In genomic region chr21:45102391-45102932, GRCh38 we compare ENCODE assay signal across 9 cellular contexts. TPM values are rescaled to one million over a fixed set of nuclear protein-coding genes. Genes with fewer than 3 reads are reported as not detected.
DNase-seq lines count a peak whose midpoint lies in the region; ATAC-seq, FAIRE-seq and TF ChIP-seq lines count a peak whose summit lies in the region.
"Had no signal": no experiment of that assay in that cellular context is flagged by ENCODE, and none has a peak within 500 bp of the region (broad histone marks: within the 10 kb centered on the region; RNA-seq: fewer than 3 reads in every experiment).

No MANE protein-coding gene starts in this region.

- CTCF ChIA-PET in AG04450 (lab: Charles Lee): interaction anchor here (0.7 to 2.2 kb wide), 11 partner anchors 12 to 161 kb away, joined by 3 to 18 read pairs (median 3); no protein-coding TSS in a partner anchor

- no peak for DNase-seq in AG04450 (ENCODE audit: low read depth, low spot score)
- DNase-seq in HS-27A (ENCODE audit: low read depth): peak; percentile 90
- DNase-seq in astrocyte (ENCODE audit: low read depth): no peak
- DNase-seq in left lobe of liver (ENCODE audit: low spot score): no peak
- DNase-seq in central memory CD4-positive, alpha-beta T cell: no peak
- DNase-seq in HuH-7.5 (ENCODE audit: low spot score): no peak
- no peak for DNase-seq in stimulated activated CD4-positive, alpha-beta T cell treated with anti-CD3 and anti-CD28 coated beads, Interleukin-15, amount 100 ng/mL, for 24 hours
- no peak for DNase-seq in GF-D8 (lab: John Stamatoyannopoulos, UW)

- peaks cover 3% of the 10 kb centered on the region for H3K4me1 ChIP-seq in astrocyte (ENCODE audit: insufficient read depth, low read length)

- no peak overlapping the region for H3K4me3 Mint-ChIP-seq in astrocyte (ENCODE audit: unreplicated experiment)

- H4K20me1 ChIP-seq in astrocyte (ENCODE audit: insufficient read depth, low read length): peaks cover 16% of the 10 kb centered on the region

- peak; percentile 75 for ATAC-seq in left lobe of liver

- H3K36me3 ChIP-seq in astrocyte (ENCODE audit: insufficient read depth, low read length): no peaks in the 10 kb centered on the region

- peaks cover 18% of the 10 kb centered on the region for H3K4me1 Mint-ChIP-seq in astrocyte (ENCODE audit: low read depth, unreplicated experiment)

- TF ChIP-seq CTCF in AG04450 (IDR thresholded peaks at IDR 0.05; ENCODE audit: low read depth, low read length): peak; percentile 31; the same call in 1 of the 2 replicates
- peak; percentile 28 for TF ChIP-seq CTCF in astrocyte (IDR thresholded peaks at IDR 0.05; ENCODE audit: insufficient read depth, low read depth, low read length)

- H3K9me3 Mint-ChIP-seq in astrocyte (ENCODE audit: unreplicated experiment): no peaks in the 10 kb centered on the region

- H3K27ac ChIP-seq in AG04450 (ENCODE audit: low read depth, low read length) (no peak overlapping the region), astrocyte (ENCODE audit: low read depth, low read length) (no peak overlapping the region)

- FAIRE-seq in astrocyte (lab: Jason Lieb, UNC): no peak
- FAIRE-seq: islet of Langerhans had no signal

- H3K27me3 ChIP-seq in AG04450 (ENCODE audit: control insufficient read depth, insufficient read depth, low read length) (no peaks in the 10 kb centered on the region), astrocyte (ENCODE audit: insufficient read depth, low read length) (no peaks in the 10 kb centered on the region)

- H3K4me2 ChIP-seq in astrocyte (ENCODE audit: low read length): peak overlapping the region; percentile 17

- no peak overlapping the region for H3K27ac Mint-ChIP-seq in astrocyte (ENCODE audit: unreplicated experiment)

- H2AFZ ChIP-seq in astrocyte (ENCODE audit: low read depth, low read length): no peak overlapping the region

- peaks cover 3% of the 10 kb centered on the region; the same call in 1 of the 2 replicates for H3K9me3 ChIP-seq in AG04450 (ENCODE audit: control insufficient read depth, insufficient read depth, low read length)
- H3K9me3 ChIP-seq in astrocyte (ENCODE audit: insufficient read depth, low read depth, low read length): no peaks in the 10 kb centered on the region

- H3K9ac ChIP-seq in astrocyte (ENCODE audit: low read length): no peak overlapping the region

- peaks cover 6% of the 10 kb centered on the region for H3K36me3 Mint-ChIP-seq in astrocyte (ENCODE audit: low read depth, unreplicated experiment)

- peaks cover 4% of the 10 kb centered on the region for H3K27me3 Mint-ChIP-seq in astrocyte (ENCODE audit: low read depth, unreplicated experiment)

- H3K4me3 ChIP-seq in AG04450 (ENCODE audit: low read depth, low read length): no peak overlapping the region
- H3K4me3 ChIP-seq in astrocyte (ENCODE audit: insufficient read depth, low read depth, low read length): no peak overlapping the region

- POLR2A ChIA-PET in AG04450 (lab: Yijun Ruan, JAX): interaction anchor here (1.1 kb wide), 1 partner anchor 140 kb away, joined by 3 read pairs; no protein-coding TSS in a partner anchor

- H3K79me2 ChIP-seq in astrocyte (ENCODE audit: insufficient read depth, low read length): peaks cover 42% of the 10 kb centered on the region

RNA-seq across cellular contexts. Expression of gene ADARB1, which starts 28.1 kb away (rescaled TPM):
- polyA plus RNA-seq in AG04450 (2011; rRNA removed): 25.3 and 27.9 TPM in 2 replicates
- polyA minus RNA-seq in AG04450 (2011; rRNA and poly(A)+ RNA removed): 46.2 and 48.1 TPM in 2 replicates
- total RNA-seq in astrocyte (18.4 and 25.8 TPM in 2 replicates), left lobe of liver (9.8 TPM)
